Comparison of ENCODE assay signal across 8 cellular contexts in the genomic region with DNA sequence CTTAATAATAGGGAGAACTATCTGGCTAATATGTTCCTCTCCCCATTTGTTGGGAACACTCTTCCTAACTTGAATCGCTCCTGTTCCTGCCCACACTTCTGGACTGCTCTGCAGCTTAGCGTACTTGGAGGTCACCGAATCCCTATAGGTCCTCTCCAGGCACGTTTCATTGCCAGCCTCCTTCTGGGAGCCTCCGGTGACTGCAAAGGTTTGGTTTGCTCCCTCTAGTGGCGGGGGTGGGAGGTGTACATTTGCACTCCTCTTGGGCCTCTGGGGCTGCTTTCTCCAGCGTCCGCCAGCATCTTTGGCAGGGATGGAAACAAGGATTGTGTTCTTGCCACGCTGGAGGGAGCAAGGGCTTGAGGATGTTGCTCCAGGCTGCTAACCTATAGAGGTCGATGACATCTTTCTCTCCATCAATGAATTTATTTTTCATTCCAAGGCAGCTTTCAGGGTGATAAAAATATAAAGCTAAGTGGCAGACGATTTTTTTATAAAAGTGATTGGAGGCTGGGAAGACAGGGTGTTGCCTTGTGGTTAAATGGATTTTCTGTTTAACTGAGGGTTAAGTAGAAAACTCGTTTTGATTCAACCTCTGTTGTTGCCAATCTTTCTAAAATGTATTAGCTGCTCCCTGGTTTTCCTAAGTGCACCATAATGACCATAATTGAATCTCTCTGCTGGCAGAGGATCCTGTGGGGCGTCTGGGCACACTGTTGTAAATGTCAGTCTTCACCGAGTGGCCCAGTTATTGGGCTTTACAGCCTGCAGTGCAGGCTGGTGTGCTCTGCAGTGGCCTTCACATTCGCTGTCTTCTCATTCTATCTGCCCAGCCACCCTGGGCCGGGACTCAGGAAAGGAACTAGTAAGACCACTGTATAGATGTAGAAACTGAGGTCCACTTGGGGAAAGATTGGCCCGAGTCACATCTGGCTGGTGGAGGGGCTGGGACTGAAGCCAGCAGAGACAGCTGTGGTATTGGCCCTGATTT. TPM values are rescaled to one million over a fixed set of nuclear protein-coding genes. Genes with fewer than 3 reads are reported as not detected.
DNase-seq lines count a peak whose midpoint lies in the region; ATAC-seq, FAIRE-seq and TF ChIP-seq lines count a peak whose summit lies in the region.

No MANE protein-coding gene starts in this region.

- no peaks in the 10 kb centered on the region for H3K36me3 Mint-ChIP-seq in activated CD4-positive, alpha-beta memory T cell treated with anti-CD3 and anti-CD28 coated beads, Interleukin-2, amount 10 ng/mL, durations not matched to agents 7 days and 5 days (ENCODE audit: low read depth)

- H3K36me3 ChIP-seq in neural cell (ENCODE audit: insufficient read depth, low read length) (no peaks in the 10 kb centered on the region), thoracic aorta (no peaks in the 10 kb centered on the region)

- CTCF ChIA-PET in AG04449 (lab: Yijun Ruan, JAX): interaction anchor here (0.7 to 7.4 kb wide), 29 partner anchors 8 to 154 kb away, joined by 3 to 53 read pairs (median 4); a partner anchor contains a TSS
- CTCF ChIA-PET in activated CD4-positive, alpha-beta memory T cell treated with anti-CD3 and anti-CD28 coated beads, Interleukin-2, amount 10 ng/mL, durations not matched to agents 7 days and 5 days (lab: Charles Lee): interaction anchor here (0.8 to 3.6 kb wide), 31 partner anchors 9 to 218 kb away, joined by 3 to 25 read pairs (median 6); a partner anchor contains a TSS

- H2AFZ ChIP-seq in neural cell (ENCODE audit: low read depth, low read length): no peak overlapping the region

- no peaks in the 10 kb centered on the region for H3K9me2 ChIP-seq in neural cell (ENCODE audit: insufficient read depth, low read length)

- no peak overlapping the region for H3K9ac ChIP-seq in neural cell (ENCODE audit: low read length)

- H3K27ac ChIP-seq in neural cell (ENCODE audit: low read length) (peak overlapping the region; percentile 67), thoracic aorta (no peak overlapping the region)

- H3K27me3 ChIP-seq in neural cell (ENCODE audit: insufficient read depth, low read depth, low read length): no peaks in the 10 kb centered on the region
- no peaks in the 10 kb centered on the region for H3K27me3 ChIP-seq in thoracic aorta (replicated peaks; ENCODE audit: insufficient read depth)

- TF ChIP-seq CTCF in AG04449 (IDR thresholded peaks at IDR 0.05; ENCODE audit: insufficient read depth, low read length, missing control alignments) (peak; percentile 64), epithelial cell of esophagus (IDR thresholded peaks at IDR 0.05; ENCODE audit: insufficient read depth, low read depth, low read length, missing control alignments) (peak; percentile 82), neural cell (IDR thresholded peaks at IDR 0.05; ENCODE audit: poor library complexity, severe bottlenecking) (peak; percentile 71), thoracic aorta (IDR thresholded peaks at IDR 0.05) (peak; percentile 51)

- H3K27ac Mint-ChIP-seq in activated CD4-positive, alpha-beta memory T cell treated with anti-CD3 and anti-CD28 coated beads, Interleukin-2, amount 10 ng/mL, durations not matched to agents 7 days and 5 days: no peak overlapping the region

- no peaks in the 10 kb centered on the region for H3K9me3 ChIP-seq in neural cell (ENCODE audit: low read length)
- H3K9me3 ChIP-seq in thoracic aorta: no peaks in the 10 kb centered on the region

- no peak for TF ChIP-seq POLR2A in GM12891 (IDR thresholded peaks at IDR 0.05; ENCODE audit: low read depth, low read length)

- peak; percentile 74 for FAIRE-seq in GM12891 (lab: Jason Lieb, UNC)

- POLR2A ChIA-PET in AG04449 (lab: Yijun Ruan, JAX): interaction anchor here (0.7 kb wide), 1 partner anchor 17 kb away, joined by 3 read pairs; no protein-coding TSS in a partner anchor
- POLR2A ChIA-PET in activated CD4-positive, alpha-beta memory T cell treated with anti-CD3 and anti-CD28 coated beads, Interleukin-2, amount 10 ng/mL, durations not matched to agents 7 days and 5 days (lab: Charles Lee): interaction anchor here (0.9 to 1.5 kb wide), 3 partner anchors 86 to 221 kb away, joined by 3 to 4 read pairs (median 4); no protein-coding TSS in a partner anchor

- no peaks in the 10 kb centered on the region for H4K20me1 ChIP-seq in neural cell (ENCODE audit: insufficient read depth)

- ATAC-seq in thoracic aorta (ENCODE audit: insufficient number of reproducible peaks, low FRiP score, low read depth) (no peak), GM21381 (IDR thresholded peaks at IDR 0.05; ENCODE audit: unreplicated experiment) (no peak)

- H3F3A ChIP-seq in neural cell (ENCODE audit: insufficient read depth, low read length, poor library complexity, severe bottlenecking): peaks cover 7% of the 10 kb centered on the region

- H3K4me3 ChIP-seq in AG04449 (ENCODE audit: low read depth, low read length): no peak overlapping the region
- no peak overlapping the region for H3K4me3 ChIP-seq in epithelial cell of esophagus (ENCODE audit: low read length)
- no peak overlapping the region for H3K4me3 ChIP-seq in neural cell (ENCODE audit: low read length)
- H3K4me3 ChIP-seq in thoracic aorta: no peak overlapping the region

- peaks cover 6 to 16% of the 10 kb centered on the region in 2 donors for H3K4me1 ChIP-seq in thoracic aorta (ENCODE audit: control insufficient read depth in 1 of 2, low read depth in 2 of 2)

- no peaks in the 10 kb centered on the region for H3K4me1 Mint-ChIP-seq in activated CD4-positive, alpha-beta memory T cell treated with anti-CD3 and anti-CD28 coated beads, Interleukin-2, amount 10 ng/mL, durations not matched to agents 7 days and 5 days

- H3K27me3 Mint-ChIP-seq in activated CD4-positive, alpha-beta memory T cell treated with anti-CD3 and anti-CD28 coated beads, Interleukin-2, amount 10 ng/mL, durations not matched to agents 7 days and 5 days: peaks cover 2% of the 10 kb centered on the region

- H3K4me3 Mint-ChIP-seq in activated CD4-positive, alpha-beta memory T cell treated with anti-CD3 and anti-CD28 coated beads, Interleukin-2, amount 10 ng/mL, durations not matched to agents 7 days and 5 days: no peak overlapping the region

- DNase-seq in AG04449 (ENCODE audit: low read depth, low spot score) (no peak), GM12891 (ENCODE audit: insufficient read length, low spot score) (peak; percentile 44), NCI-H226 (peak; percentile 22), epithelial cell of esophagus (ENCODE audit: low read depth) (peak; percentile 63), thoracic aorta (ENCODE audit: low spot score) (no peak)
- DNase-seq in activated CD4-positive, alpha-beta memory T cell treated with anti-CD3 and anti-CD28 coated beads, Interleukin-2, amount 10 ng/mL, durations not matched to agents 7 days and 5 days: peak; percentile 61

- no peaks in the 10 kb centered on the region for H3K79me2 ChIP-seq in neural cell (replicated peaks; ENCODE audit: insufficient read depth, low read length)

- H3K4me2 ChIP-seq in neural cell (ENCODE audit: low read length): no peak overlapping the region

- no peak for TF ChIP-seq RAD21 in neural cell (conservative IDR thresholded peaks at IDR 0.05)

- H3K9me3 Mint-ChIP-seq in activated CD4-positive, alpha-beta memory T cell treated with anti-CD3 and anti-CD28 coated beads, Interleukin-2, amount 10 ng/mL, durations not matched to agents 7 days and 5 days: no peaks in the 10 kb centered on the region

- no peak for TF ChIP-seq EP300 in neural cell (conservative IDR thresholded peaks at IDR 0.05; ENCODE audit: poor library complexity, severe bottlenecking)

TF ChIP-seq in GM12891, 5 proteins besides CTCF, POLR2A, EP300 and RAD21:
- TF ChIP-seq TAF1 (IDR thresholded peaks at IDR 0.05; ENCODE audit: low read depth, low read length) (no peak), SPI1 (IDR thresholded peaks at IDR 0.05; ENCODE audit: low read depth, low read length) (no peak), POLR2AphosphoS5 (IDR thresholded peaks at IDR 0.05; ENCODE audit: low read depth, low read length) (no peak), PAX5 (IDR thresholded peaks at IDR 0.05; ENCODE audit: insufficient read depth, low read length, severe bottlenecking) (no peak), POU2F2 (IDR thresholded peaks at IDR 0.05; ENCODE audit: low read depth, low read length) (no peak)

TF ChIP-seq in neural cell, 6 proteins besides CTCF, POLR2A, EP300 and RAD21:
- TF ChIP-seq, protein P1, sequence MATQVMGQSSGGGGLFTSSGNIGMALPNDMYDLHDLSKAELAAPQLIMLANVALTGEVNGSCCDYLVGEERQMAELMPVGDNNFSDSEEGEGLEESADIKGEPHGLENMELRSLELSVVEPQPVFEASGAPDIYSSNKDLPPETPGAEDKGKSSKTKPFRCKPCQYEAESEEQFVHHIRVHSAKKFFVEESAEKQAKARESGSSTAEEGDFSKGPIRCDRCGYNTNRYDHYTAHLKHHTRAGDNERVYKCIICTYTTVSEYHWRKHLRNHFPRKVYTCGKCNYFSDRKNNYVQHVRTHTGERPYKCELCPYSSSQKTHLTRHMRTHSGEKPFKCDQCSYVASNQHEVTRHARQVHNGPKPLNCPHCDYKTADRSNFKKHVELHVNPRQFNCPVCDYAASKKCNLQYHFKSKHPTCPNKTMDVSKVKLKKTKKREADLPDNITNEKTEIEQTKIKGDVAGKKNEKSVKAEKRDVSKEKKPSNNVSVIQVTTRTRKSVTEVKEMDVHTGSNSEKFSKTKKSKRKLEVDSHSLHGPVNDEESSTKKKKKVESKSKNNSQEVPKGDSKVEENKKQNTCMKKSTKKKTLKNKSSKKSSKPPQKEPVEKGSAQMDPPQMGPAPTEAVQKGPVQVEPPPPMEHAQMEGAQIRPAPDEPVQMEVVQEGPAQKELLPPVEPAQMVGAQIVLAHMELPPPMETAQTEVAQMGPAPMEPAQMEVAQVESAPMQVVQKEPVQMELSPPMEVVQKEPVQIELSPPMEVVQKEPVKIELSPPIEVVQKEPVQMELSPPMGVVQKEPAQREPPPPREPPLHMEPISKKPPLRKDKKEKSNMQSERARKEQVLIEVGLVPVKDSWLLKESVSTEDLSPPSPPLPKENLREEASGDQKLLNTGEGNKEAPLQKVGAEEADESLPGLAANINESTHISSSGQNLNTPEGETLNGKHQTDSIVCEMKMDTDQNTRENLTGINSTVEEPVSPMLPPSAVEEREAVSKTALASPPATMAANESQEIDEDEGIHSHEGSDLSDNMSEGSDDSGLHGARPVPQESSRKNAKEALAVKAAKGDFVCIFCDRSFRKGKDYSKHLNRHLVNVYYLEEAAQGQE (IDR thresholded peaks at IDR 0.05; ENCODE audit: borderline replicate concordance): peak; percentile 87
- peak; percentile 29 for TF ChIP-seq SMC3 (conservative IDR thresholded peaks at IDR 0.05; ENCODE audit: poor library complexity)
- no peak for TF ChIP-seq EZH2 (IDR thresholded peaks at IDR 0.05; ENCODE audit: borderline replicate concordance, insufficient read depth, low read length, poor library complexity, severe bottlenecking)
- peak; percentile 59 for TF ChIP-seq POLR2AphosphoS5 (IDR thresholded peaks at IDR 0.05)
TF ChIP-seq in neural cell: peak in this region for 3.

RNA-seq across cellular contexts. Expression of a gene that starts 48.9 kb away (rescaled TPM):
- 1.1 TPM for polyA plus RNA-seq in GM12891 (2012; ENCODE audit: low read depth, missing spikeins)
- 10 to 100 TPM; 38.7 to 42.3 TPM for total RNA-seq in activated CD4-positive, alpha-beta memory T cell treated with anti-CD3 and anti-CD28 coated beads, Interleukin-2, amount 10 ng/mL, durations not matched to agents 7 days and 5 days
- 8.4 and 9.4 TPM in 2 replicates for polyA plus RNA-seq in neural cell
- polyA minus RNA-seq in neural cell: 23.4 and 26.5 TPM in 2 replicates
- 1 to 10 TPM; 2.0 to 7.7 TPM for total RNA-seq in thoracic aorta

Comparison
In these comparisons a context has a peak if more than half of its experiments do, and no peak if none do; other contexts are left out.
1. DNase-seq: peak in GM12891 (single experiment), NCI-H226 (single experiment), activated CD4-positive, alpha-beta memory T cell treated with anti-CD3 and anti-CD28 coated beads, Interleukin-2, amount 10 ng/mL, durations not matched to agents 7 days and 5 days (single experiment) and epithelial cell of esophagus (single experiment); none in AG04449 (single experiment) and thoracic aorta (single experiment).
2. RNA of a gene that starts 48.9 kb away (total RNA-seq): 38.7 to 42.3 TPM in activated CD4-positive, alpha-beta memory T cell treated with anti-CD3 and anti-CD28 coated beads, Interleukin-2, amount 10 ng/mL, durations not matched to agents 7 days and 5 days; 2.0 to 7.7 TPM in thoracic aorta; every median in the first group is over 4 times any median in the second.
3. Peak in every context shown above with its lines, with median percentiles within 50 percentile points of each other: CTCF ChIP-seq.